ENCODE assay signal across 8 cellular contexts in the genomic region with DNA sequence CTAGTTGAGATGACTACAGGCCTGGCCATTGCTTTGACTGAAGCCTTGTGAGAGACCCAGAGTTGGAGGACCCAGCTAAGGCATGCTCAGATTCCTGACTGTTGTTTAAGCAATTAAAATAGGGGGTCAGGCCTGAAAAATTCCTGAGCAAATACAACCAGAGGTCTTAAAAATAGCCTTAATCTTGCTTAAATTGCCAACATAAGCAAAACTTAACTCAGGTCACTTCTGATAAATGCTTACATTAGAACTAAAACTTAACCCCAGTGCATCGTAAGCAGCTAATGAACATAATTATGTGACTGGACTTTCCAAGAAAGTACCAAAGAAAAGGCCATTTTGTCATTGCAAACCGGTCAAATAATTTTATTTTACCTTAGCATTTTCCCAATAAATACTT.
"Had no signal": no experiment of that assay in that cellular context is flagged by ENCODE, and none has a peak within 500 bp of the region (broad histone marks: within the 10 kb centered on the region; RNA-seq: fewer than 3 reads in every experiment).

No MANE protein-coding gene starts in this region.

- ATAC-seq: GM12878 had no signal

- DNase-seq: GDM1, GF-D8 had no signal

- H3K4me3 ChIP-seq: GM12878 had no signal

- FAIRE-seq: G401.6, GM12878, GM12891, GM12892, GM18507, GM19239 had no signal
